ENCODE assay signal across 7 cellular contexts in genomic region chr3:47380026-47380600, GRCh38. TPM values are rescaled to one million over a fixed set of nuclear protein-coding genes. Genes with fewer than 3 reads are reported as not detected.
DNase-seq lines count a peak whose midpoint lies in the region; ATAC-seq and TF ChIP-seq lines count a peak whose summit lies in the region.

No MANE protein-coding gene starts in this region.

- intact Hi-C loops in Panc1 (cut with micrococcal nuclease; ENCODE audit: unreplicated experiment) (no loop called here), esophagus muscularis mucosa (cut with DNase I) (loop anchor here (2.0 kb wide), 1 partner anchor 95 kb away; the partner anchor contains the start of gene SCAP)

- peak overlapping the region; percentile 100 for H3K27ac Mint-ChIP-seq in progenitor cell of endocrine pancreas

- no peaks in the 10 kb centered on the region for H3K9me3 Mint-ChIP-seq in progenitor cell of endocrine pancreas (ENCODE audit: low read depth)

- TF ChIP-seq POLR2A in esophagus muscularis mucosa (IDR thresholded peaks at IDR 0.05; ENCODE audit: low read depth): no peak

- H3K36me3 ChIP-seq in Panc1 (ENCODE audit: control insufficient read depth, insufficient read depth, low read length): no peaks in the 10 kb centered on the region
- H3K36me3 ChIP-seq in esophagus muscularis mucosa: peaks cover 0 to 3% (median 0%) of the 10 kb centered on the region in 4 donors

- 11% methylated on average over 23 of the region's 23 CpGs for WGBS in esophagus muscularis mucosa

- CTCF ChIA-PET in Panc1 (lab: Charles Lee): interaction anchor here (0.5 to 0.6 kb wide), 2 partner anchors 168 to 408 kb away, joined by 3 to 10 read pairs; no protein-coding TSS in a partner anchor

- no peaks in the 10 kb centered on the region for H3K27me3 ChIP-seq in Panc1 (ENCODE audit: control insufficient read depth, insufficient read depth, low read length)
- no peaks in the 10 kb centered on the region for H3K27me3 ChIP-seq in esophagus muscularis mucosa

- peaks cover 31% of the 10 kb centered on the region for H3K4me1 Mint-ChIP-seq in progenitor cell of endocrine pancreas (ENCODE audit: low read depth)

- H3K4me1 ChIP-seq in Panc1 (ENCODE audit: control insufficient read depth, insufficient read depth, low read length) (peaks cover 6% of the 10 kb centered on the region; the same call in 1 of the 2 replicates), esophagus muscularis mucosa (peaks cover 26 to 51% (median 42%) of the 10 kb centered on the region in 4 donors)

- TF ChIP-seq EP300 in esophagus muscularis mucosa (IDR thresholded peaks at IDR 0.05): no peak

- BruUV-seq in Panc1 (replicated peaks; lab: Mats Ljungman, UMichigan): no TSS peak

- H3K4me3 Mint-ChIP-seq in progenitor cell of endocrine pancreas (ENCODE audit: low read depth): peak overlapping the region; percentile 97

- H3K27ac ChIP-seq in Panc1 (ENCODE audit: low read length) (peak overlapping the region; percentile 93), esophagus muscularis mucosa (replicated peaks in 1 of 4) (peak overlapping the region; percentile 95 to 99 (median 98))

- H3K36me3 Mint-ChIP-seq in progenitor cell of endocrine pancreas (ENCODE audit: insufficient read depth): peaks cover 5% of the 10 kb centered on the region

- DNase-seq in Panc1 (ENCODE audit: low read depth, low spot score): no peak
- DNase-seq in esophagus muscularis mucosa (ENCODE audit: extremely low spot score): no peak
- DNase-seq in progenitor cell of endocrine pancreas (ENCODE audit: low spot score, unreplicated experiment): no peak
- no peak for DNase-seq in Kasumi-1 (lab: John Stamatoyannopoulos, UW)
- DNase-seq in activated effector memory CD4-positive, alpha-beta T cell treated with anti-CD3 and anti-CD28 coated beads, Interleukin-2, amount 50 U/mL, for 16 hours: no peak

- H3K4me3 ChIP-seq in Panc1 (ENCODE audit: low read depth in 2 of 2, low read length in 2 of 2): peak overlapping the region; percentile 89 to 92
- peak overlapping the region; percentile 92 to 100 (median 96) for H3K4me3 ChIP-seq in esophagus muscularis mucosa

- H3K9me3 ChIP-seq in Panc1 (ENCODE audit: control insufficient read depth, insufficient read depth, low read depth, low read length) (no peaks in the 10 kb centered on the region), esophagus muscularis mucosa (no peaks in the 10 kb centered on the region)

- TF ChIP-seq CTCF in Panc1 (IDR thresholded peaks at IDR 0.05): no peak
- TF ChIP-seq CTCF in esophagus muscularis mucosa (IDR thresholded peaks at IDR 0.05): no peak
- no peak for TF ChIP-seq CTCF in progenitor cell of endocrine pancreas (IDR thresholded peaks at IDR 0.05; ENCODE audit: unreplicated experiment)

- POLR2A ChIA-PET in Panc1 (lab: Charles Lee): interaction anchor here (0.9 kb wide), 1 partner anchor 86 kb away, joined by 6 read pairs; no protein-coding TSS in a partner anchor

- in situ Hi-C loops in Panc1 (cut with HindIII; ENCODE audit: low pct_unique_long_range_greater_than_20kb, low sequenced_read_pairs): no loop called here

- peak; percentile 16 for ATAC-seq in GM21825 (IDR thresholded peaks at IDR 0.05; ENCODE audit: unreplicated experiment)
- no peak; the same call in none of the 2 replicates for ATAC-seq in Panc1
- ATAC-seq in activated CD4-positive, CD25-positive, alpha-beta regulatory T cell treated with anti-CD3 and anti-CD28 coated beads, Interleukin-2, amount 50 U/mL, for 24 hours: no peak

- H3K27me3 Mint-ChIP-seq in progenitor cell of endocrine pancreas: no peaks in the 10 kb centered on the region

RNA-seq across cellular contexts. Expression of gene PTPN23, which starts 0.7 kb away (rescaled TPM):
- total RNA-seq in Panc1 (2021; ENCODE audit: unreplicated experiment) (35.7 TPM), esophagus muscularis mucosa (100 to 1,000 TPM in 1 of 4 donors, 10 to 100 TPM in 3; 16.9 to 156 (median 26.3) TPM), progenitor cell of endocrine pancreas (68.7 and 71.4 TPM in 2 replicates)
- 34.6 TPM for polyA plus RNA-seq in Panc1 (2012; ENCODE audit: insufficient read length)
